In the genomic region with DNA sequence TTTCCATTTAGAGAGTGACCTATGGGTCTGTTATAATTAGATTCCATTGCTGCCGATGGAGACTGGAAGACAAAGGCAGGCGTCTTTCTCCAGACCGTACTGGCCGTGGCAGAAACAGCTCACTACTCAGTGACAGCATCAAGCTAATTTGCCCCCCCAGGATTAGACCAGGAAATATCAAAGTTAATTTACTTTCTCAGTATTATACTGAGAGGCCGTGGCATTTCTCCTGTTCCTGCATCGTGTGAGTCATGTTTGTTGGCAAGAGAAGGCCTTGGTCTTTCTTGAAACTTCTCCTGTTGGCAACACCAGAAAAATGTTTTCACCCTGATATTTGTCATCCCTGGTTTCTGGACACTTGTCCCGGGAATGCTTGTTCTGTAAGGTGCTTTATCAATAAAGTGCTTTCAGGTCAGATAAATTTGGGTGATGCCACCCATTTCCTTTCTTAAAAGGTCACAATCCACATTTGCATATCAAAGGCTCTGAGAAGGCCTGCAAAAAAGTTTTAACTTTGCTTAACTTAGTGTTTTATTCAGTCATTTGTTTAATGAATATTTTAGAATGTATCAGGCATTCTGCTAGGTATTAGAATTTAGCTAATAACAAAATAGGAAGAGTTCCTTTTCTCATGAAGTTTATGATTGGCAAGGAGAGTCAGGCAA, we compare ENCODE assay signal across 27 cellular contexts. TPM values are rescaled to one million over a fixed set of nuclear protein-coding genes. Genes with fewer than 3 reads are reported as not detected.
"Had no signal": no experiment of that assay in that cellular context is flagged by ENCODE, and none has a peak within 500 bp of the region (broad histone marks: within the 10 kb centered on the region; RNA-seq: fewer than 3 reads in every experiment).

No MANE protein-coding gene starts in this region.

- H3K27ac ChIP-seq: cardiac muscle cell, colonic mucosa, dorsolateral prefrontal cortex, esophagus muscularis mucosa, foreskin keratinocyte, heart left ventricle, parathyroid adenoma, right atrium auricular region, testis, transverse colon, VCaP had no signal

- H3K36me3 ChIP-seq: cardiac muscle cell, colonic mucosa, esophagus muscularis mucosa, heart left ventricle, right atrium auricular region, transverse colon had no signal

- H2AFZ ChIP-seq: parathyroid adenoma had no signal

- H3K79me2 ChIP-seq: parathyroid adenoma had no signal

- H3K9me3 ChIP-seq: colonic mucosa, esophagus muscularis mucosa, heart left ventricle, right atrium auricular region, testis, transverse colon had no signal

- DNase-seq: activated CD4-positive, alpha-beta memory T cell treated with anti-CD3 and anti-CD28 coated beads for 36 hours; activated CD4-positive, alpha-beta T cell treated with anti-CD3 and anti-CD28 coated beads for 4 hours; activated gamma-delta T cell treated with Interleukin-2 at 50 U/mL for 16 hours; activated T-cell treated with anti-CD3 and anti-CD28 coated beads, Interleukin-2, amount 50 U/mL, for 4 hours; cerebellar nuclear complex; colonic mucosa; dorsolateral prefrontal cortex; effector memory CD8-positive, alpha-beta T cell; foreskin keratinocyte; heart left ventricle; hypothalamus; immature natural killer cell; kidney; left colon; naive B cell; nucleus accumbens; stimulated activated CD4-positive, alpha-beta T cell treated with anti-CD3 and anti-CD28 coated beads, Interleukin-2, amount 100 ng/mL, for 48 hours; stimulated activated naive CD4-positive, alpha-beta T cell treated with Interleukin-2 at 50 U/mL for 16 hours; testis; transverse colon had no signal

- FAIRE-seq: kidney had no signal

- H3K27me3 ChIP-seq: colonic mucosa, esophagus muscularis mucosa, foreskin keratinocyte, heart left ventricle, right atrium auricular region, testis, transverse colon had no signal

- ATAC-seq: activated T-cell treated with anti-CD3 and anti-CD28 coated beads, Interleukin-2, amount 50 U/mL, for 4 hours; activated T-helper 17 cell treated with anti-CD3 and anti-CD28 coated beads, Interleukin-2, amount 50 U/mL, for 72 hours; effector memory CD8-positive, alpha-beta T cell; foreskin keratinocyte; left colon had no signal

- H3K4me3 ChIP-seq: cardiac muscle cell, colonic mucosa, dorsolateral prefrontal cortex, esophagus muscularis mucosa, heart left ventricle, right atrium auricular region, testis, transverse colon had no signal

- H3K4me1 ChIP-seq: colonic mucosa, foreskin keratinocyte, parathyroid adenoma, right atrium auricular region, testis had no signal

- H3K9ac ChIP-seq: parathyroid adenoma had no signal

RNA-seq across cellular contexts. Expression of gene SV2C, which starts 28.5 kb away (rescaled TPM):
- total RNA-seq: activated T-cell treated with anti-CD3 and anti-CD28 coated beads, Interleukin-2, amount 50 U/mL, for 4 hours; pulmonary artery endothelial cell had no signal
- polyA plus RNA-seq: foreskin keratinocyte, immature natural killer cell had no signal
